1 cellular context compared by ENCODE assay signal in genomic region chr7:150994838-150995510, GRCh38.
TF ChIP-seq lines count a peak whose summit lies in the region.

No MANE protein-coding gene starts in this region.

TF ChIP-seq in HepG2, 621 proteins besides CTCF, POLR2A, EP300 and RAD21:
- TF ChIP-seq RFX5 (IDR thresholded peaks at IDR 0.05; ENCODE audit: low read depth, low read length) = no peak
- 0 out of 2 replicates have a peak, but pooled peaks have one; percentile 11 for TF ChIP-seq ZNF143 (CRISPR knock-in tag; IDR thresholded peaks at IDR 0.05)
- TF ChIP-seq ZNF101 (CRISPR knock-in tag; IDR thresholded peaks at IDR 0.05; ENCODE audit: borderline replicate concordance, low read depth) = no peak
- TF ChIP-seq MED8 (CRISPR knock-in tag; IDR thresholded peaks at IDR 0.05; ENCODE audit: insufficient replicate concordance) = no peak
- TF ChIP-seq CENPX (CRISPR knock-in tag; IDR thresholded peaks at IDR 0.05) = no peak
- TF ChIP-seq RARG (CRISPR knock-in tag; IDR thresholded peaks at IDR 0.05; ENCODE audit: low read depth) = no peak
- TF ChIP-seq ZNF687 (CRISPR knock-in tag; IDR thresholded peaks at IDR 0.05) = peak; percentile 44; the same call in 1 of the 2 replicates
- no peak for TF ChIP-seq SYNCRIP (IDR thresholded peaks at IDR 0.05; ENCODE audit: insufficient read depth, low read depth, low read length)
- TF ChIP-seq ZNF142 (CRISPR knock-in tag; IDR thresholded peaks at IDR 0.05) = no peak
TF ChIP-seq in HepG2: peak in this region for 2.
